Comparison of ENCODE assay signal across 1 cellular context in genomic region chr3:168066882-168067281, GRCh38.
TF ChIP-seq lines count a peak whose summit lies in the region.

No MANE protein-coding gene starts in this region.

TF ChIP-seq in IMR-90, 13 proteins besides CTCF, POLR2A, EP300 and RAD21 (continued from another document):
- TF ChIP-seq ELK1 (IDR thresholded peaks at IDR 0.05; ENCODE audit: borderline replicate concordance, low read depth, low read length) (no peak), CHD1 (IDR thresholded peaks at IDR 0.05; ENCODE audit: low read depth, low read length) (no peak), NFE2L2 (IDR thresholded peaks at IDR 0.05; ENCODE audit: low read depth, low read length) (no peak), BHLHE40 (IDR thresholded peaks at IDR 0.05; ENCODE audit: low read depth, low read length) (no peak), SMC3 (IDR thresholded peaks at IDR 0.05; ENCODE audit: low read depth, low read length) (no peak), RCOR1 (IDR thresholded peaks at IDR 0.05; ENCODE audit: insufficient replicate concordance, low read length) (no peak), MAFK (IDR thresholded peaks at IDR 0.05; ENCODE audit: low read depth, low read length) (no peak), FOS (IDR thresholded peaks at IDR 0.05; ENCODE audit: low read depth, low read length) (no peak), RFX5 (IDR thresholded peaks at IDR 0.05; ENCODE audit: low read depth, low read length) (no peak), USF2 (IDR thresholded peaks at IDR 0.05; ENCODE audit: low read depth, low read length) (no peak)
